In genomic region chr2:165720526-165720925, GRCh38 we compare ENCODE assay signal across 19 cellular contexts.
A peak's percentile ranks its signal among the peaks of the same experiment; 100 is the strongest.
DNase-seq lines count a peak whose midpoint lies in the region; ATAC-seq, FAIRE-seq and TF ChIP-seq lines count a peak whose summit lies in the region.
"Had no signal": no experiment of that assay in that cellular context is flagged by ENCODE, and none has a peak within 500 bp of the region (broad histone marks: within the 10 kb centered on the region; RNA-seq: fewer than 3 reads in every experiment).

No MANE protein-coding gene starts in this region.

- no peak overlapping the region for H2AFZ ChIP-seq in astrocyte (ENCODE audit: low read depth, low read length)

- peaks cover 15% of the 10 kb centered on the region for H3K4me1 ChIP-seq in astrocyte (ENCODE audit: insufficient read depth, low read length)
- H3K4me1 ChIP-seq: testis had no signal

- CTCF ChIA-PET in AG04449 (lab: Yijun Ruan, JAX) = no interaction called here

- FAIRE-seq in astrocyte (lab: Jason Lieb, UNC) = peak; percentile 87
- FAIRE-seq: D721Med had no signal

- H3K9me3 Mint-ChIP-seq in astrocyte (ENCODE audit: unreplicated experiment) = peaks cover 1% of the 10 kb centered on the region
- H3K9me3 Mint-ChIP-seq: activated naive CD8-positive, alpha-beta T cell treated with anti-CD3 and anti-CD28 coated beads, Interleukin-2, amount 10 ng/mL, durations not matched to agents 7 days and 5 days; activated T-cell treated with anti-CD3 and anti-CD28 coated beads, Interleukin-2, amount 50 U/mL, for 24 hours; naive thymus-derived CD8-positive, alpha-beta T cell had no signal

- POLR2A ChIA-PET in AG04449 (lab: Yijun Ruan, JAX) = no interaction called here

- H3K36me3 ChIP-seq in astrocyte (ENCODE audit: insufficient read depth, low read length) = no peaks in the 10 kb centered on the region

- no peak overlapping the region for H3K4me3 ChIP-seq in AG04449 (ENCODE audit: low read depth, low read length)
- no peak overlapping the region for H3K4me3 ChIP-seq in astrocyte (ENCODE audit: insufficient read depth, low read depth, low read length)
- H3K4me3 ChIP-seq: testis had no signal

- H3K9ac ChIP-seq in astrocyte (ENCODE audit: low read length) = no peak overlapping the region

- DNase-seq in AG04449 (ENCODE audit: low read depth, low spot score) = peak; percentile 87
- peak; percentile 63 for DNase-seq in HCEC 1CT
- DNase-seq in astrocyte (ENCODE audit: low read depth) = peak; percentile 98
- peak; percentile 77 for DNase-seq in iris pigment epithelial cell (ENCODE audit: low read depth)
- DNase-seq in NCI-H526 (lab: John Stamatoyannopoulos, UW) = no peak
- DNase-seq: ACHN; activated CD4-positive, alpha-beta T cell treated with anti-CD3 and anti-CD28 coated beads for 48 hours; activated naive CD8-positive, alpha-beta T cell treated with anti-CD3 and anti-CD28 coated beads, Interleukin-2, amount 10 ng/mL, durations not matched to agents 7 days and 5 days; activated T-cell treated with anti-CD3 and anti-CD28 coated beads, Interleukin-2, amount 50 U/mL, for 24 hours; hypothalamus; naive thymus-derived CD8-positive, alpha-beta T cell; SHP77; T1000; testis had no signal

- no peaks in the 10 kb centered on the region for H3K27me3 Mint-ChIP-seq in astrocyte (ENCODE audit: low read depth, unreplicated experiment)

- no peaks in the 10 kb centered on the region for H3K9me3 ChIP-seq in astrocyte (ENCODE audit: insufficient read depth, low read depth, low read length)
- H3K9me3 ChIP-seq: testis had no signal

- H4K20me1 ChIP-seq in astrocyte (ENCODE audit: insufficient read depth, low read length) = no peaks in the 10 kb centered on the region

- no peaks in the 10 kb centered on the region for H3K79me2 ChIP-seq in astrocyte (ENCODE audit: insufficient read depth, low read length)

- H3K4me3 Mint-ChIP-seq in astrocyte (ENCODE audit: unreplicated experiment) = no peak overlapping the region
- H3K4me3 Mint-ChIP-seq: activated naive CD8-positive, alpha-beta T cell treated with anti-CD3 and anti-CD28 coated beads, Interleukin-2, amount 10 ng/mL, durations not matched to agents 7 days and 5 days; activated T-cell treated with anti-CD3 and anti-CD28 coated beads, Interleukin-2, amount 50 U/mL, for 24 hours; naive thymus-derived CD8-positive, alpha-beta T cell had no signal

- H3K4me1 Mint-ChIP-seq in astrocyte (ENCODE audit: low read depth, unreplicated experiment) = peaks cover 21% of the 10 kb centered on the region
- H3K4me1 Mint-ChIP-seq: activated naive CD8-positive, alpha-beta T cell treated with anti-CD3 and anti-CD28 coated beads, Interleukin-2, amount 10 ng/mL, durations not matched to agents 7 days and 5 days; naive thymus-derived CD8-positive, alpha-beta T cell had no signal

- H3K36me3 Mint-ChIP-seq in astrocyte (ENCODE audit: low read depth, unreplicated experiment) = no peaks in the 10 kb centered on the region
- H3K36me3 Mint-ChIP-seq: activated naive CD8-positive, alpha-beta T cell treated with anti-CD3 and anti-CD28 coated beads, Interleukin-2, amount 10 ng/mL, durations not matched to agents 7 days and 5 days; naive thymus-derived CD8-positive, alpha-beta T cell had no signal

- H3K27me3 ChIP-seq in astrocyte (ENCODE audit: insufficient read depth, low read length) = no peaks in the 10 kb centered on the region
- H3K27me3 ChIP-seq: testis had no signal

- H3K27ac Mint-ChIP-seq in astrocyte (ENCODE audit: unreplicated experiment) = peak overlapping the region; percentile 29
- H3K27ac Mint-ChIP-seq: activated naive CD8-positive, alpha-beta T cell treated with anti-CD3 and anti-CD28 coated beads, Interleukin-2, amount 10 ng/mL, durations not matched to agents 7 days and 5 days; activated T-cell treated with anti-CD3 and anti-CD28 coated beads, Interleukin-2, amount 50 U/mL, for 24 hours; naive thymus-derived CD8-positive, alpha-beta T cell had no signal

- peak overlapping the region; percentile 23 for H3K27ac ChIP-seq in astrocyte (ENCODE audit: low read depth, low read length)
- H3K27ac ChIP-seq: epithelial cell of prostate, testis had no signal

- no peak for ATAC-seq in GM21576 (IDR thresholded peaks at IDR 0.05; ENCODE audit: unreplicated experiment)
- no peak for ATAC-seq in HG02759 (IDR thresholded peaks at IDR 0.05; ENCODE audit: unreplicated experiment)
- ATAC-seq in HG03521 (IDR thresholded peaks at IDR 0.05; ENCODE audit: unreplicated experiment) = no peak
- ATAC-seq: naive thymus-derived CD8-positive, alpha-beta T cell had no signal

- TF ChIP-seq CTCF in AG04449 (IDR thresholded peaks at IDR 0.05; ENCODE audit: insufficient read depth, low read length, missing control alignments) = no peak
- TF ChIP-seq CTCF in astrocyte (IDR thresholded peaks at IDR 0.05; ENCODE audit: insufficient read depth, low read depth, low read length) = no peak

- H3K4me2 ChIP-seq in astrocyte (ENCODE audit: low read length) = peak overlapping the region; percentile 31

Comparison
In these comparisons a context has a peak if more than half of its experiments do, and no peak if none do; other contexts are left out.
1. DNase-seq: peak in AG04449 (single experiment), HCEC 1CT (single experiment), astrocyte (single experiment) and iris pigment epithelial cell (single experiment); none in NCI-H526 (0 of 2).